8 cellular contexts compared by ENCODE assay signal in the genomic region with DNA sequence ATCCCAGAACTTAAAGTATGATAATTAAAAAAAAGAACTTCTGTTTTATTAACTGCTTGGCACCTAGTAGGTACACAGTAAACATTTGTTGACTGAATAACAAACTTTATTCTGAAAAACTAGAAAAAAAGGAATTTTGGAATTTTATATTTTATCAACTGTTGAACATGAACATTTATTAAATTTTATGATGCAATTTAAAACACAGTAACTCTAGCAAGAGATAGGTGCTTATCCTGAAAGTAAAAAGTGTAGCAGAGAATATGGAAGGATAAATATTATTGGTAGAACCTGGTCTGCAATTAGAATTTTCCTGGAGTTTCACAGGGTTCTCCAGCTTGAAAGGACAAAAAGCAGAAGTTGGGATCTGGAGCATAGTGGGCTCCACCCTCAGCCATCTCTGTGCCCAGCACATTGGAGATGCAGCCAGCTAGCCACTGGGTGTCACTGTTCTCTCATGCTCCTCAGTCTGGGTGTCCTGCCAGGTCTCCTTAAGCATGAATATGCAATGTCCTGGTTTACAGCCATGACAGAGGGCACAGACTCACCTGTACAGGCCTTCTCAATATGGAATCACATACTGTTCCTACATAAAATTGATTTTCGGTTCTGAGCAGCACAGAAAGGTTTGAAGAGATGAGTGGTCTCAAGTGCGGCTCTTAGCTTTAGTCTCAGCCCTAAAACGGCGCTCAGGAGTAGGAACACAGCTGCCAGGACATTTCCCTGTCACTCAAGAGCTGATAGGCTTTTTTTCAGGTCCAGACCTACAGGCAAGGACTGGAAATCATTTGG. TPM values are rescaled to one million over a fixed set of nuclear protein-coding genes. Genes with fewer than 3 reads are reported as not detected.
DNase-seq lines count a peak whose midpoint lies in the region; ATAC-seq lines count a peak whose summit lies in the region.

No MANE protein-coding gene starts in this region.

- ATAC-seq in GM19438 (IDR thresholded peaks at IDR 0.05; ENCODE audit: low read depth, unreplicated experiment) (peak; percentile 100), HG03460 (IDR thresholded peaks at IDR 0.05; ENCODE audit: unreplicated experiment) (peak; percentile 100)
- peak; percentile 92 for ATAC-seq in activated CD4-positive, alpha-beta T cell treated with anti-CD3 and anti-CD28 coated beads for 36 hours

- H3K4me3 Mint-ChIP-seq in activated CD4-positive, alpha-beta T cell treated with anti-CD3 and anti-CD28 coated beads for 36 hours: no peak overlapping the region

- H3K9me3 Mint-ChIP-seq in activated CD4-positive, alpha-beta T cell treated with anti-CD3 and anti-CD28 coated beads for 36 hours (ENCODE audit: low read depth): no peaks in the 10 kb centered on the region

- peaks cover 27% of the 10 kb centered on the region for H3K27me3 Mint-ChIP-seq in activated CD4-positive, alpha-beta T cell treated with anti-CD3 and anti-CD28 coated beads for 36 hours

- POLR2A ChIA-PET in activated CD4-positive, alpha-beta T cell treated with anti-CD3 and anti-CD28 coated beads for 36 hours (lab: Charles Lee): no interaction called here

- no peak overlapping the region for H3K27ac Mint-ChIP-seq in activated CD4-positive, alpha-beta T cell treated with anti-CD3 and anti-CD28 coated beads for 36 hours

- no peaks in the 10 kb centered on the region for H3K4me1 Mint-ChIP-seq in activated CD4-positive, alpha-beta T cell treated with anti-CD3 and anti-CD28 coated beads for 36 hours

- CTCF ChIA-PET in activated CD4-positive, alpha-beta T cell treated with anti-CD3 and anti-CD28 coated beads for 36 hours (lab: Charles Lee): interaction anchor here (0.6 to 2.1 kb wide), 15 partner anchors 9 to 869 kb away, joined by 3 to 7 read pairs (median 3); no protein-coding TSS in a partner anchor

- intact Hi-C loops in activated CD4-positive, alpha-beta T cell treated with anti-CD3 and anti-CD28 coated beads for 36 hours (cut with DNase I, micrococcal nuclease): loop anchor here (1.0 to 5.0 kb wide), 5 partner anchors 236 to 565 kb away; no protein-coding TSS in a partner anchor

- H3K36me3 Mint-ChIP-seq in activated CD4-positive, alpha-beta T cell treated with anti-CD3 and anti-CD28 coated beads for 36 hours (ENCODE audit: low read depth): no peaks in the 10 kb centered on the region

- DNase-seq in COLO829 (ENCODE audit: low spot score) (peak; percentile 31), NCI-H460 (ENCODE audit: extremely low read depth, low read depth) (peak; percentile 66), lung microvascular endothelial cell (ENCODE audit: low read depth in 2 of 2) (peak; percentile 66 to 74)
- DNase-seq in activated CD4-positive, alpha-beta T cell treated with anti-CD3 and anti-CD28 coated beads for 36 hours: peak; percentile 78
- peak; percentile 20 for DNase-seq in effector CD4-positive, alpha-beta T cell
- DNase-seq in stimulated activated CD8-positive, alpha-beta memory T cell treated with anti-CD3 and anti-CD28 coated beads, Interleukin-4, amount 100 ng/mL, for 24 hours (ENCODE audit: low read depth): peak; percentile 34

RNA-seq across cellular contexts. Expression of a gene that starts 31.7 kb away (rescaled TPM):
- 0.02 TPM in 1 of 2 replicates, not detected in the other for total RNA-seq in NCI-H460 (2014; rRNA removed; shearing (Covaris generic))
- not detected in 2 replicates for polyA plus RNA-seq in NCI-H460 (2014; cell fraction: nucleus; rRNA removed)
- total RNA-seq in activated CD4-positive, alpha-beta T cell treated with anti-CD3 and anti-CD28 coated beads for 36 hours: not detected
- 0.40 and 0.44 TPM in 2 replicates for total RNA-seq in lung microvascular endothelial cell

Comparison
In these comparisons a context has a peak if more than half of its experiments do, and no peak if none do; other contexts are left out.
1. Peak in every context shown above with its lines: DNase-seq and ATAC-seq.
2. DNase-seq: peak in every context shown above with its lines; median percentile 78 in activated CD4-positive, alpha-beta T cell treated with anti-CD3 and anti-CD28 coated beads for 36 hours; 70 in lung microvascular endothelial cell; 66 in NCI-H460; 34 in stimulated activated CD8-positive, alpha-beta memory T cell treated with anti-CD3 and anti-CD28 coated beads, Interleukin-4, amount 100 ng/mL, for 24 hours; 31 in COLO829; 20 in effector CD4-positive, alpha-beta T cell.